In genomic region chr5:66307647-66308257, GRCh38 we compare ENCODE assay signal across 8 cellular contexts.
DNase-seq lines count a peak whose midpoint lies in the region; ATAC-seq, FAIRE-seq and TF ChIP-seq lines count a peak whose summit lies in the region.

No MANE protein-coding gene starts in this region.

- H3K4me3 ChIP-seq in astrocyte of the cerebellum (ENCODE audit: low read depth, low read length): no peak overlapping the region
- no peak overlapping the region for H3K4me3 ChIP-seq in hepatocyte
- no peak overlapping the region for H3K4me3 ChIP-seq in small intestine (ENCODE audit: low read depth in 1 of 2, low read length in 2 of 2)

- WGBS in hepatocyte (ENCODE audit: low lambda C conversion rate, missing lambda C conversion rate): 14% methylated on average over 6 of the region's 6 CpGs
- WGBS in small intestine, 3 donors: 9 to 11% (median 10%) methylated on average over 6 of the region's 6 CpGs

- H3K4me1 ChIP-seq in hepatocyte (ENCODE audit: insufficient read depth) (no peaks in the 10 kb centered on the region), small intestine (ENCODE audit: control insufficient read depth in 2 of 2, insufficient read depth in 1 of 2, low read depth in 1 of 2, low read length in 1 of 2) (no peaks in the 10 kb centered on the region)

- no peaks in the 10 kb centered on the region for H3K27me3 ChIP-seq in hepatocyte
- H3K27me3 ChIP-seq in small intestine (ENCODE audit: control insufficient read depth in 2 of 2, insufficient read depth in 2 of 2, low read length in 2 of 2): no peaks in the 10 kb centered on the region

- H3K36me3 ChIP-seq in hepatocyte (replicated peaks; ENCODE audit: insufficient read depth, low read depth) (no peaks in the 10 kb centered on the region), small intestine (ENCODE audit: control insufficient read depth in 2 of 2, insufficient read depth in 2 of 2, low read length in 2 of 2) (no peaks in the 10 kb centered on the region)

- H3K4me2 ChIP-seq in hepatocyte: no peak overlapping the region

- no peaks in the 10 kb centered on the region for H3K9me2 ChIP-seq in hepatocyte (replicated peaks; ENCODE audit: insufficient read depth)

- in situ Hi-C loops in astrocyte of the cerebellum (cut with HindIII; ENCODE audit: low sequenced_read_pairs): loop anchor here (10.0 kb wide), 1 partner anchor 457 kb away; no protein-coding TSS in a partner anchor

- ATAC-seq in GM18520 (IDR thresholded peaks at IDR 0.05; ENCODE audit: unreplicated experiment): peak; percentile 67
- peak; percentile 79 for ATAC-seq in HG03439 (IDR thresholded peaks at IDR 0.05; ENCODE audit: unreplicated experiment)

- H4K20me1 ChIP-seq in hepatocyte (ENCODE audit: insufficient read depth, poor library complexity, severe bottlenecking): no peaks in the 10 kb centered on the region

- H3K27ac ChIP-seq in C4-2B: no peak overlapping the region
- H3K27ac ChIP-seq in hepatocyte: no peak overlapping the region
- H3K27ac ChIP-seq in small intestine (ENCODE audit: low read depth in 1 of 2, low read length in 1 of 2): no peak overlapping the region

- DNase-seq in NCI-H460 (ENCODE audit: extremely low read depth, low read depth) (peak; percentile 75), astrocyte of the cerebellum (ENCODE audit: low read depth) (peak; percentile 67), hepatocyte (ENCODE audit: low spot score) (peak; percentile 80), small intestine (peak; percentile 71)
- no peak for DNase-seq in activated CD4-positive, alpha-beta T cell treated with anti-CD3 and anti-CD28 coated beads, Interleukin-2, amount 50 U/mL, for 4 hours

- H3K9me3 ChIP-seq in hepatocyte (ENCODE audit: low read depth) (no peaks in the 10 kb centered on the region), small intestine (ENCODE audit: control insufficient read depth, low read depth) (no peaks in the 10 kb centered on the region)

- no peaks in the 10 kb centered on the region for H3K79me2 ChIP-seq in hepatocyte

- TF ChIP-seq CTCF in C4-2B (conservative IDR thresholded peaks at IDR 0.05) (peak; percentile 90), astrocyte of the cerebellum (IDR thresholded peaks at IDR 0.05; ENCODE audit: low read depth, low read length, missing control alignments) (peak; percentile 78), hepatocyte (IDR thresholded peaks at IDR 0.05; ENCODE audit: poor library complexity) (peak; percentile 81)

- no peak overlapping the region for H2AFZ ChIP-seq in hepatocyte

- peak; percentile 30 for FAIRE-seq in small intestine (lab: Jason Lieb, UNC)

Comparison
In these comparisons a context has a peak if more than half of its experiments do, and no peak if none do; other contexts are left out.
1. DNase-seq: peak in NCI-H460 (single experiment), astrocyte of the cerebellum (single experiment), hepatocyte (single experiment) and small intestine (single experiment); none in activated CD4-positive, alpha-beta T cell treated with anti-CD3 and anti-CD28 coated beads, Interleukin-2, amount 50 U/mL, for 4 hours (0 of 2).
2. Peak in every context shown above with its lines, with median percentiles within 50 percentile points of each other: CTCF ChIP-seq.